Comparison of ENCODE assay signal across 17 cellular contexts in the genomic region with DNA sequence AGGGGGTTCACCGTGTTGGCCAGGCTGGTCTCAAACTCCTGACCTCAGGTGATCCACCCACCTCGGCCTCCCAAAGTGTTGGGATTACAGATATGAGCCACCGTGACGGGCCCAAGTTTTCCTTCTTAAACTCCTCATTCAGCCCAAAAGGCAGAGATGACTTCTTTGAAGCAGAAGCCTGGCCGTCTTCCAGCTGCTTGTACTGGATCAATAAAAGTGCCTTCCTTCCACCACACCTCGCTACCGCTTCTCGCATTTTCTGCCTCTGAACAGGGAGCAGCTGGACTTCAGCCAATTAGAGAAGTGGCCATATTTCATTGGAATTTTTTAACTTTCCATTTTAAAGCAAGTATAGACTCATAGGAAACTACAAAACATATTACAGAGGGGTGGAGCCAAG.
"Had no signal": no experiment of that assay in that cellular context is flagged by ENCODE, and none has a peak within 500 bp of the region (broad histone marks: within the 10 kb centered on the region; RNA-seq: fewer than 3 reads in every experiment).

No MANE protein-coding gene starts in this region.

- DNase-seq: activated CD4-positive, alpha-beta T cell treated with anti-CD3 and anti-CD28 coated beads, Interleukin-2, amount 10 ng/mL, durations not matched to agents 24 days and 14 days; activated CD8-positive, alpha-beta T cell treated with anti-CD3 and anti-CD28 coated beads, Interleukin-2, amount 10 ng/mL, durations not matched to agents 7 days and 5 days; activated T-cell treated with anti-CD3 and anti-CD28 coated beads, Interleukin-2, amount 50 U/mL, for 24 hours; adrenal gland; cerebellar nuclear complex; effector CD8-positive, alpha-beta T cell; mesenchymal stem cell; nucleus accumbens; stimulated activated CD4-positive, alpha-beta T cell treated with anti-CD3 and anti-CD28 coated beads, Interleukin-2, amount 100 ng/mL, for 24 hours; stimulated activated naive CD8-positive, alpha-beta T cell treated with anti-CD3 and anti-CD28 coated beads, Interleukin-15, Interleukin-2, amounts not matched to agents 100 U/mL and 50 U/mL, for 24 hours; T1000 had no signal

- H3K9me3 Mint-ChIP-seq: activated CD4-positive, alpha-beta T cell treated with anti-CD3 and anti-CD28 coated beads, Interleukin-2, amount 10 ng/mL, durations not matched to agents 24 days and 14 days; activated naive CD4-positive, alpha-beta T cell treated with anti-CD3 and anti-CD28 coated beads, Interleukin-2, amount 50 U/mL, for 72 hours; activated T-cell treated with anti-CD3 and anti-CD28 coated beads, Interleukin-2, amount 50 U/mL, for 24 hours; natural killer cell treated with Interleukin-12 subunit alpha and Interleukin-12 subunit beta and Interleukin-15 and Interleukin-18, amount 100 ng/mL, for 72 hours had no signal

- H3K27me3 ChIP-seq: upper lobe of left lung had no signal

- H3K4me3 ChIP-seq: adrenal gland, breast epithelium, upper lobe of left lung had no signal

- H3K4me3 Mint-ChIP-seq: activated CD4-positive, alpha-beta T cell treated with anti-CD3 and anti-CD28 coated beads, Interleukin-2, amount 10 ng/mL, durations not matched to agents 24 days and 14 days; activated CD8-positive, alpha-beta T cell treated with anti-CD3 and anti-CD28 coated beads, Interleukin-2, amount 10 ng/mL, durations not matched to agents 7 days and 5 days; activated T-cell treated with anti-CD3 and anti-CD28 coated beads, Interleukin-2, amount 50 U/mL, for 24 hours; dendritic cell treated with granulocyte-macrophage colony-stimulating factor and Interleukin-4, amounts not matched to agents 40 ng/mL and 50 ng/mL, for 4 days; natural killer cell treated with Interleukin-12 subunit alpha and Interleukin-12 subunit beta and Interleukin-15 and Interleukin-18, amount 100 ng/mL, for 72 hours had no signal

- H3K36me3 Mint-ChIP-seq: activated naive CD4-positive, alpha-beta T cell treated with anti-CD3 and anti-CD28 coated beads, Interleukin-2, amount 50 U/mL, for 72 hours; natural killer cell treated with Interleukin-12 subunit alpha and Interleukin-12 subunit beta and Interleukin-15 and Interleukin-18, amount 100 ng/mL, for 72 hours had no signal

- H3K9me3 ChIP-seq: adrenal gland, breast epithelium, upper lobe of left lung had no signal

- H3K4me1 Mint-ChIP-seq: activated CD4-positive, alpha-beta T cell treated with anti-CD3 and anti-CD28 coated beads, Interleukin-2, amount 10 ng/mL, durations not matched to agents 24 days and 14 days had no signal

- H3K4me1 ChIP-seq: adrenal gland, breast epithelium, upper lobe of left lung had no signal

- H3K27ac ChIP-seq: adrenal gland, breast epithelium, upper lobe of left lung had no signal

- H3K36me3 ChIP-seq: adrenal gland, breast epithelium, upper lobe of left lung had no signal

- H3K27ac Mint-ChIP-seq: activated CD4-positive, alpha-beta T cell treated with anti-CD3 and anti-CD28 coated beads, Interleukin-2, amount 10 ng/mL, durations not matched to agents 24 days and 14 days; activated CD8-positive, alpha-beta T cell treated with anti-CD3 and anti-CD28 coated beads, Interleukin-2, amount 10 ng/mL, durations not matched to agents 7 days and 5 days; activated naive CD4-positive, alpha-beta T cell treated with anti-CD3 and anti-CD28 coated beads, Interleukin-2, amount 50 U/mL, for 72 hours; activated T-cell treated with anti-CD3 and anti-CD28 coated beads, Interleukin-2, amount 50 U/mL, for 24 hours; dendritic cell treated with granulocyte-macrophage colony-stimulating factor and Interleukin-4, amounts not matched to agents 40 ng/mL and 50 ng/mL, for 4 days; natural killer cell treated with Interleukin-12 subunit alpha and Interleukin-12 subunit beta and Interleukin-15 and Interleukin-18, amount 100 ng/mL, for 72 hours had no signal

- ATAC-seq: activated CD8-positive, alpha-beta T cell treated with anti-CD3 and anti-CD28 coated beads, Interleukin-2, amount 10 ng/mL, durations not matched to agents 7 days and 5 days; activated naive CD4-positive, alpha-beta T cell treated with anti-CD3 and anti-CD28 coated beads, Interleukin-2, amount 50 U/mL, for 72 hours; esophagus mucosa; natural killer cell treated with Interleukin-12 subunit alpha and Interleukin-12 subunit beta and Interleukin-15 and Interleukin-18, amount 100 ng/mL, for 72 hours; stimulated activated naive CD8-positive, alpha-beta T cell treated with anti-CD3 and anti-CD28 coated beads, Interleukin-15, Interleukin-2, amounts not matched to agents 100 U/mL and 50 U/mL, for 24 hours had no signal
